ENCODE assay signal across 9 cellular contexts in genomic region chr19:7830823-7831222, GRCh38. TPM values are rescaled to one million over a fixed set of nuclear protein-coding genes. Genes with fewer than 3 reads are reported as not detected.
DNase-seq lines count a peak whose midpoint lies in the region; ATAC-seq, FAIRE-seq and TF ChIP-seq lines count a peak whose summit lies in the region.
"Had no signal": no experiment of that assay in that cellular context is flagged by ENCODE, and none has a peak within 500 bp of the region (broad histone marks: within the 10 kb centered on the region; RNA-seq: fewer than 3 reads in every experiment).

No MANE protein-coding gene starts in this region.

- H4K8ac ChIP-seq in IMR-90 (ENCODE audit: low read depth in 2 of 2, low read length in 2 of 2): no peak overlapping the region

- H2BK15ac ChIP-seq in IMR-90 (ENCODE audit: low read depth, low read length): no peak overlapping the region

- H2AK5ac ChIP-seq in IMR-90 (ENCODE audit: low read depth, low read length): no peak overlapping the region

- dilution Hi-C loops in IMR-90 (cut with HindIII; ENCODE audit: low sequenced_read_pairs, unreplicated experiment): no loop called here

- TF ChIP-seq RAD21 in IMR-90 (IDR thresholded peaks at IDR 0.05; ENCODE audit: low read length): no peak

- no TSS peak for BruUV-seq in IMR-90 (replicated peaks; lab: Mats Ljungman, UMichigan)

- H3K4me3 ChIP-seq in AG04450 (ENCODE audit: low read depth, low read length): peak overlapping the region; percentile 72
- H3K4me3 ChIP-seq in IMR-90 (ENCODE audit: insufficient read depth, low read depth, low read length): peak overlapping the region; percentile 63
- peak overlapping the region; percentile 71 for H3K4me3 ChIP-seq in bronchial epithelial cell (ENCODE audit: low read depth, low read length)

- TF ChIP-seq POLR2A in IMR-90 (IDR thresholded peaks at IDR 0.05; ENCODE audit: low read depth, low read length): no peak
- TF ChIP-seq POLR2A in GM12891 (IDR thresholded peaks at IDR 0.05; ENCODE audit: low read depth, low read length): no peak

- H3K56ac ChIP-seq in IMR-90 (ENCODE audit: extremely low read depth, insufficient read depth, low read length): no peak overlapping the region

- H3K27ac ChIP-seq in AG04450 (ENCODE audit: low read depth, low read length) (no peak overlapping the region), IMR-90 (ENCODE audit: insufficient read depth, low read length) (no peak overlapping the region; the same call in 1 of the 2 replicates)
- H3K27ac ChIP-seq: foreskin keratinocyte had no signal

- intact Hi-C loops in IMR-90 (cut with micrococcal nuclease): no loop called here

- peak overlapping the region; percentile 44 for H2AK9ac ChIP-seq in IMR-90 (replicated peaks; ENCODE audit: low read depth, low read length, poor library complexity)

- peak overlapping the region; percentile 7; the same call in 1 of the 2 replicates for H3K23ac ChIP-seq in IMR-90 (ENCODE audit: low read depth, low read length)

- FAIRE-seq in bronchial epithelial cell (lab: Jason Lieb, UNC): no peak
- FAIRE-seq in GM12891 (lab: Jason Lieb, UNC): no peak

- no peak overlapping the region for H2BK20ac ChIP-seq in IMR-90 (ENCODE audit: low read depth, low read length)

- peak overlapping the region; percentile 32 for H2AFZ ChIP-seq in IMR-90 (replicated peaks; ENCODE audit: low read length, poor library complexity)

- H3K36me3 Mint-ChIP-seq in naive thymus-derived CD8-positive, alpha-beta T cell: no peaks in the 10 kb centered on the region

- peaks cover 4% of the 10 kb centered on the region for H3K27me3 ChIP-seq in AG04450 (ENCODE audit: control insufficient read depth, insufficient read depth, low read length)
- 0 out of 2 replicates have a peak, but pooled peaks cover 2% of the 10 kb centered on the region for H3K27me3 ChIP-seq in IMR-90 (ENCODE audit: control insufficient read depth, insufficient read depth, low read length)
- H3K27me3 ChIP-seq in bronchial epithelial cell (ENCODE audit: control insufficient read depth, insufficient read depth, low read length): no peaks in the 10 kb centered on the region

- peaks cover 0 to 40% of the 10 kb centered on the region in 2 experiments; a peak in 2 of 4 replicates for H3K79me1 ChIP-seq in IMR-90 (ENCODE audit: low read depth in 1 of 2, low read length in 2 of 2)

- in situ Hi-C loops in IMR-90 (cut with MboI; ENCODE audit: low sequenced_read_pairs): no loop called here

- no peaks in the 10 kb centered on the region; the same call in 1 of the 2 replicates for H3K9me3 ChIP-seq in AG04450 (ENCODE audit: control insufficient read depth, insufficient read depth, low read length)
- no peaks in the 10 kb centered on the region for H3K9me3 ChIP-seq in IMR-90 (ENCODE audit: control insufficient read depth, insufficient read depth, low read length)

- peak overlapping the region in 8 of 10 donors; percentile 17 to 87 (median 52) for H3K27ac Mint-ChIP-seq in naive thymus-derived CD8-positive, alpha-beta T cell

- H2BK5ac ChIP-seq in IMR-90 (ENCODE audit: low read depth, low read length, poor library complexity, severe bottlenecking): no peak overlapping the region

- H3K36me3 ChIP-seq in IMR-90 (ENCODE audit: control insufficient read depth, insufficient read depth, low read length) (no peaks in the 10 kb centered on the region), bronchial epithelial cell (ENCODE audit: control insufficient read depth, insufficient read depth, low read length) (no peaks in the 10 kb centered on the region)

- no peak overlapping the region for H2BK120ac ChIP-seq in IMR-90 (ENCODE audit: low read depth, low read length)

- peak overlapping the region; percentile 71 for H3K4me2 ChIP-seq in IMR-90 (ENCODE audit: low read depth, low read length)

- no peaks in the 10 kb centered on the region for H3K9me3 Mint-ChIP-seq in naive thymus-derived CD8-positive, alpha-beta T cell

- no peak overlapping the region for H3K18ac ChIP-seq in IMR-90 (ENCODE audit: low read depth, low read length)

- H3K9me1 ChIP-seq in IMR-90 (ENCODE audit: insufficient read depth, low read length): peaks cover 2% of the 10 kb centered on the region; the same call in 1 of the 2 replicates

- no peak overlapping the region for H3K14ac ChIP-seq in IMR-90 (replicated peaks; ENCODE audit: low read depth, low read length)

- no peaks in the 10 kb centered on the region for H3K27me3 Mint-ChIP-seq in naive thymus-derived CD8-positive, alpha-beta T cell

- no peak for ATAC-seq in IMR-90 (ENCODE audit: low read depth)
- ATAC-seq in naive thymus-derived CD8-positive, alpha-beta T cell: no peak

- peaks cover 10% of the 10 kb centered on the region for H4K20me1 ChIP-seq in IMR-90 (ENCODE audit: insufficient read depth, low read length)

- WGBS in IMR-90 (ENCODE audit: extremely low coverage in 2 of 2, insufficient read length in 1 of 2), 2 experiments: 27% methylated on average over 3 of the region's 7 CpGs; no CpG with 5 or more reads in 1 of the 2 experiments

- POLR2A ChIA-PET in AG04450 (lab: Yijun Ruan, JAX): no interaction called here
- POLR2A ChIA-PET in IMR-90 (lab: Charles Lee; ENCODE audit: unreplicated experiment): interaction anchor here (0.6 kb wide), 1 partner anchor 540 kb away, joined by 14 read pairs; no protein-coding TSS in a partner anchor
- POLR2A ChIA-PET in naive thymus-derived CD8-positive, alpha-beta T cell (lab: Charles Lee): interaction anchor here (0.7 to 1.7 kb wide), 5 partner anchors 38 to 747 kb away, joined by 3 to 7 read pairs (median 4); partner anchors contain the start of genes MAP2K7, SNAPC2 and STXBP2

- peaks cover 14% of the 10 kb centered on the region; the same call in 1 of the 2 replicates for H3K4me1 ChIP-seq in IMR-90 (ENCODE audit: control insufficient read depth, insufficient read depth, low read length)

- CTCF ChIA-PET in AG04450 (lab: Charles Lee) (interaction anchor here (1.3 to 2.8 kb wide), 2 partner anchors 22 to 263 kb away, joined by 5 to 13 read pairs; no protein-coding TSS in a partner anchor), IMR-90 (lab: Yijun Ruan, JAX) (interaction anchor here (0.6 kb wide), 1 partner anchor 434 kb away, joined by 3 read pairs; no protein-coding TSS in a partner anchor)

- H4K91ac ChIP-seq in IMR-90 (ENCODE audit: insufficient read depth, low read depth, low read length): no peak overlapping the region

- no peak overlapping the region for H4K5ac ChIP-seq in IMR-90 (ENCODE audit: low read depth, low read length)

- H3K4me3 Mint-ChIP-seq in naive thymus-derived CD8-positive, alpha-beta T cell: peak overlapping the region; percentile 69 to 90 (median 81)

- peak overlapping the region; percentile 57; the same call in 1 of the 2 replicates for H3K9ac ChIP-seq in IMR-90 (ENCODE audit: low read depth, low read length)

- DNase-seq in AG04450 (ENCODE audit: low read depth, low spot score) (no peak), IMR-90 (no peak), bronchial epithelial cell (ENCODE audit: low read depth) (no peak), putamen (ENCODE audit: low spot score) (no peak), GM03348 (ENCODE audit: low spot score) (no peak), GM12891 (ENCODE audit: insufficient read length, low spot score) (no peak), HuH-7 (ENCODE audit: low spot score) (no peak)
- DNase-seq in naive thymus-derived CD8-positive, alpha-beta T cell: no peak
- DNase-seq: foreskin keratinocyte had no signal

- H3K4ac ChIP-seq in IMR-90 (ENCODE audit: low read depth, low read length): no peak overlapping the region

- TF ChIP-seq CTCF in AG04450 (IDR thresholded peaks at IDR 0.05; ENCODE audit: low read depth, low read length): no peak
- no peak for TF ChIP-seq CTCF in IMR-90 (conservative IDR thresholded peaks at IDR 0.05; ENCODE audit: low read depth, low read length)
- TF ChIP-seq CTCF in bronchial epithelial cell (IDR thresholded peaks at IDR 0.05; ENCODE audit: insufficient read depth, low read length, severe bottlenecking): no peak

- H3K4me1 Mint-ChIP-seq in naive thymus-derived CD8-positive, alpha-beta T cell: peaks cover 10 to 29% (median 24%) of the 10 kb centered on the region in 4 donors

TF ChIP-seq in IMR-90, 13 proteins besides CTCF, POLR2A, EP300 and RAD21 (continues in another document):
- TF ChIP-seq NFE2L2 (IDR thresholded peaks at IDR 0.05; ENCODE audit: low read depth, low read length) (no peak), MXI1 (IDR thresholded peaks at IDR 0.05; ENCODE audit: borderline replicate concordance, low read depth, low read length) (no peak)

TF ChIP-seq in GM12891, 5 proteins besides CTCF, POLR2A, EP300 and RAD21 (continues in another document):
- no peak for TF ChIP-seq POLR2AphosphoS5 (IDR thresholded peaks at IDR 0.05; ENCODE audit: low read depth, low read length)
- TF ChIP-seq TAF1 (IDR thresholded peaks at IDR 0.05; ENCODE audit: low read depth, low read length): no peak

RNA-seq across cellular contexts. Expression of gene EVI5L, which starts 0.8 kb away (rescaled TPM):
- polyA plus RNA-seq in AG04450 (2011; rRNA removed) (6.7 and 9.1 TPM in 2 replicates), IMR-90 (2012; rRNA removed) (14.6 and 15.0 TPM in 2 replicates)
- polyA minus RNA-seq in AG04450 (2011; rRNA and poly(A)+ RNA removed): 9.6 and 20.1 TPM in 2 replicates
- total RNA-seq in IMR-90 (2012; rRNA removed) (12.7 and 15.0 TPM in 2 replicates), bronchial epithelial cell (9.2 and 19.5 TPM in 2 replicates)
- 13.6 and 18.5 TPM in 2 replicates for polyA plus RNA-seq in IMR-90 (2012; cell fraction: cytosol; rRNA removed)
- 21.0 and 37.0 TPM in 2 replicates for polyA plus RNA-seq in IMR-90 (2012; cell fraction: nucleus; rRNA removed; ENCODE audit: low replicate concordance)
- total RNA-seq in naive thymus-derived CD8-positive, alpha-beta T cell: 10 to 100 TPM; 10.5 to 11.5 TPM
- 1 to 10 TPM; 1.1 to 2.7 (median 1.7) TPM for polyA plus RNA-seq in naive thymus-derived CD8-positive, alpha-beta T cell
- 7.7 TPM for polyA plus RNA-seq in GM12891 (2012; ENCODE audit: low read depth, missing spikeins)

RNA-seq across cellular contexts. Expression of gene PRR36, which starts 43.4 kb away (rescaled TPM):
- polyA plus RNA-seq in AG04450 (2011; rRNA removed) (not detected in 2 replicates), IMR-90 (2012; rRNA removed) (0.02 and 0.06 TPM in 2 replicates)
- not detected in 2 replicates for polyA minus RNA-seq in AG04450 (2011; rRNA and poly(A)+ RNA removed)
- total RNA-seq in IMR-90 (2012; rRNA removed) (not detected in 2 replicates), bronchial epithelial cell (0.13 TPM in 1 of 2 replicates, not detected in the other)
- polyA plus RNA-seq in IMR-90 (2012; cell fraction: cytosol; rRNA removed): 0.05 and 0.21 TPM in 2 replicates
- 0.09 and 0.29 TPM in 2 replicates for polyA plus RNA-seq in IMR-90 (2012; cell fraction: nucleus; rRNA removed; ENCODE audit: low replicate concordance)
- under 1 TPM; 0.11 to 0.21 TPM for total RNA-seq in naive thymus-derived CD8-positive, alpha-beta T cell
- polyA plus RNA-seq in naive thymus-derived CD8-positive, alpha-beta T cell: under 1 TPM; 0.03 to 0.18 (median 0.13) TPM
- 0.10 TPM for polyA plus RNA-seq in GM12891 (2012; ENCODE audit: low read depth, missing spikeins)
- total RNA-seq: foreskin keratinocyte had no signal

RNA-seq across cellular contexts. Expression of gene LRRC8E, which starts 57.5 kb away (rescaled TPM):
- polyA plus RNA-seq in AG04450 (2011; rRNA removed) (4.1 and 4.7 TPM in 2 replicates), IMR-90 (2012; rRNA removed) (6.4 and 6.9 TPM in 2 replicates)
- 5.8 TPM in 2 replicates for polyA minus RNA-seq in AG04450 (2011; rRNA and poly(A)+ RNA removed)
- total RNA-seq in IMR-90 (2012; rRNA removed) (6.9 and 7.2 TPM in 2 replicates), bronchial epithelial cell (7.6 and 13.2 TPM in 2 replicates)
- polyA plus RNA-seq in IMR-90 (2012; cell fraction: cytosol; rRNA removed): 4.1 and 5.4 TPM in 2 replicates
- polyA plus RNA-seq in IMR-90 (2012; cell fraction: nucleus; rRNA removed; ENCODE audit: low replicate concordance): 4.1 and 7.1 TPM in 2 replicates
- total RNA-seq in naive thymus-derived CD8-positive, alpha-beta T cell: not detected
- not detected for polyA plus RNA-seq in naive thymus-derived CD8-positive, alpha-beta T cell
- polyA plus RNA-seq in GM12891 (2012; ENCODE audit: low read depth, missing spikeins): 0.06 TPM
